In the genomic region with DNA sequence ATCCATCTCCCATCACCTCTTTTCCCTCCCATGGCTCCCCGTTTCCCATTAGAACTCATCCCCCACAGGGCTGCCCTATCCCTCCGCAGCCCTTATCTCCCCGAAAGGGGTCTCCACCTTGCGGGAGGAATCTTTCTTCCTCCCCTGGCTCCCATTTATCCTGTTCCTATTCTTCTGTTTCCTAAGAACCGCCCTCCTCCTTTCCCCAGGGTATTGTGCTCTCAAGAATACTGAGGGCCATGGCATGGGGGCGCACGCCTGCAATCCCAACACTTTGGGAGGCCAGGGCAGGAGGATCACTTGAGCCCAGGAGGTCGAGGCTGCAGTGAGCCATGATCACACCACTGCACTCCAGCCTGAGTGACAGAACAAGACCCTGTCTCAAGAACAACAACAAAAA, we compare ENCODE assay signal across 10 cellular contexts. TPM values are rescaled to one million over a fixed set of nuclear protein-coding genes. Genes with fewer than 3 reads are reported as not detected.
DNase-seq lines count a peak whose midpoint lies in the region; ATAC-seq, FAIRE-seq and TF ChIP-seq lines count a peak whose summit lies in the region.
"Had no signal": no experiment of that assay in that cellular context is flagged by ENCODE, and none has a peak within 500 bp of the region (broad histone marks: within the 10 kb centered on the region; RNA-seq: fewer than 3 reads in every experiment).

No MANE protein-coding gene starts in this region.

- DNase-seq in activated CD4-positive, alpha-beta T cell treated with anti-CD3 and anti-CD28 coated beads, Interleukin-2, amount 10 ng/mL, durations not matched to agents 24 days and 14 days: no peak
- DNase-seq in activated CD4-positive, alpha-beta T cell treated with anti-CD3 and anti-CD28 coated beads, Interleukin-2, amount 50 U/mL, for 48 hours: no peak
- DNase-seq in kidney (no peak), stomach (no peak), RWPE1 (ENCODE audit: low spot score) (no peak), NCI-H1048 (lab: John Stamatoyannopoulos, UW) (no peak), GOT3 (lab: John Stamatoyannopoulos, UW) (no peak)

- H3K9me3 ChIP-seq in kidney (ENCODE audit: control insufficient read depth in 1 of 2, low read length in 2 of 2) (no peaks in the 10 kb centered on the region), stomach (no peaks in the 10 kb centered on the region)
- H3K9me3 ChIP-seq: A549 had no signal

- TF ChIP-seq EP300 in stomach (IDR thresholded peaks at IDR 0.05): no peak

- H3K4me3 ChIP-seq in kidney (ENCODE audit: low read length in 2 of 2): peak overlapping the region; percentile 58 to 61
- H3K4me3 ChIP-seq in stomach: peak overlapping the region; percentile 41 to 53 (median 44)
- H3K4me3 ChIP-seq: A549 had no signal

- no peak for FAIRE-seq in kidney (lab: Jason Lieb, UNC)
- FAIRE-seq: A549 had no signal

- H3K4me1 ChIP-seq in kidney (ENCODE audit: control insufficient read depth in 1 of 2, insufficient read depth in 1 of 2, low read depth in 1 of 2, low read length in 2 of 2) (peaks cover 0 to 10% of the 10 kb centered on the region in 2 donors), stomach (peaks cover 0 to 27% (median 17%) of the 10 kb centered on the region in 4 donors)
- H3K4me1 ChIP-seq: A549 had no signal

- peaks cover 0 to 26% (median 0%) of the 10 kb centered on the region in 3 donors for H3K27me3 ChIP-seq in stomach

- H3K27me3 Mint-ChIP-seq in activated CD4-positive, alpha-beta T cell treated with anti-CD3 and anti-CD28 coated beads, Interleukin-2, amount 10 ng/mL, durations not matched to agents 24 days and 14 days: peaks cover 2% of the 10 kb centered on the region
- H3K27me3 Mint-ChIP-seq in activated T-helper 17 cell treated with anti-CD3 and anti-CD28 coated beads, Interleukin-2, amount 50 U/mL, for 72 hours: no peaks in the 10 kb centered on the region

- H3K27ac ChIP-seq in kidney (ENCODE audit: low read depth in 2 of 2, low read length in 2 of 2) (no peak overlapping the region), stomach (peak overlapping the region in 4 of 5 donors; percentile 6 to 47 (median 38)), RWPE1 (no peak overlapping the region)
- H3K27ac ChIP-seq: A549 had no signal

- H3K27ac Mint-ChIP-seq in activated CD4-positive, alpha-beta T cell treated with anti-CD3 and anti-CD28 coated beads, Interleukin-2, amount 10 ng/mL, durations not matched to agents 24 days and 14 days: peak overlapping the region; percentile 77
- H3K27ac Mint-ChIP-seq in activated T-helper 17 cell treated with anti-CD3 and anti-CD28 coated beads, Interleukin-2, amount 50 U/mL, for 72 hours: peak overlapping the region; percentile 94

- WGBS in stomach, 5 donors: 60 to 68% (median 64%) methylated on average over 8 of the region's 8 CpGs

- H3K36me3 ChIP-seq in kidney (ENCODE audit: control insufficient read depth in 1 of 2, insufficient read depth in 2 of 2, low read length in 2 of 2) (no peaks in the 10 kb centered on the region), stomach (no peaks in the 10 kb centered on the region)

- ATAC-seq in activated T-helper 17 cell treated with anti-CD3 and anti-CD28 coated beads, Interleukin-2, amount 50 U/mL, for 72 hours (replicated peaks): no peak

- H3K36me3 Mint-ChIP-seq in activated CD4-positive, alpha-beta T cell treated with anti-CD3 and anti-CD28 coated beads, Interleukin-2, amount 10 ng/mL, durations not matched to agents 24 days and 14 days (ENCODE audit: low read depth): peaks cover 1% of the 10 kb centered on the region
- H3K36me3 Mint-ChIP-seq in activated T-helper 17 cell treated with anti-CD3 and anti-CD28 coated beads, Interleukin-2, amount 50 U/mL, for 72 hours (ENCODE audit: low read depth): peaks cover 6% of the 10 kb centered on the region

- H3K9ac ChIP-seq in kidney (ENCODE audit: low read length in 2 of 2): peak overlapping the region in 1 of 2 donors; percentile 51

- H3K4me3 Mint-ChIP-seq in activated CD4-positive, alpha-beta T cell treated with anti-CD3 and anti-CD28 coated beads, Interleukin-2, amount 10 ng/mL, durations not matched to agents 24 days and 14 days: peak overlapping the region; percentile 81
- peak overlapping the region; percentile 92 for H3K4me3 Mint-ChIP-seq in activated T-helper 17 cell treated with anti-CD3 and anti-CD28 coated beads, Interleukin-2, amount 50 U/mL, for 72 hours

- TF ChIP-seq CTCF in kidney (IDR thresholded peaks at IDR 0.05; ENCODE audit: borderline replicate concordance, extremely low read depth, insufficient read depth): no peak
- no peak for TF ChIP-seq CTCF in stomach (IDR thresholded peaks at IDR 0.05)
- TF ChIP-seq CTCF in RWPE1 (conservative IDR thresholded peaks at IDR 0.05; ENCODE audit: low read depth): no peak

- CTCF ChIA-PET in RWPE1 (lab: Yijun Ruan, JAX): interaction anchor here (0.6 kb wide), 1 partner anchor 40 kb away, joined by 3 read pairs; a partner anchor contains a TSS

- H3K4me1 Mint-ChIP-seq in activated CD4-positive, alpha-beta T cell treated with anti-CD3 and anti-CD28 coated beads, Interleukin-2, amount 10 ng/mL, durations not matched to agents 24 days and 14 days: peaks cover 59% of the 10 kb centered on the region
- peaks cover 33% of the 10 kb centered on the region for H3K4me1 Mint-ChIP-seq in activated T-helper 17 cell treated with anti-CD3 and anti-CD28 coated beads, Interleukin-2, amount 50 U/mL, for 72 hours

- H3K9me3 Mint-ChIP-seq in activated CD4-positive, alpha-beta T cell treated with anti-CD3 and anti-CD28 coated beads, Interleukin-2, amount 10 ng/mL, durations not matched to agents 24 days and 14 days: no peaks in the 10 kb centered on the region
- H3K9me3 Mint-ChIP-seq in activated T-helper 17 cell treated with anti-CD3 and anti-CD28 coated beads, Interleukin-2, amount 50 U/mL, for 72 hours: no peaks in the 10 kb centered on the region

- intact Hi-C loops in activated CD4-positive, alpha-beta T cell treated with anti-CD3 and anti-CD28 coated beads, Interleukin-2, amount 10 ng/mL, durations not matched to agents 24 days and 14 days (cut with micrococcal nuclease): no loop called here
- intact Hi-C loops in kidney (cut with DNase I) (no loop called here), stomach (cut with DNase I; ENCODE audit: low total_unique reads) (no loop called here)

- POLR2A ChIA-PET in RWPE1 (lab: Yijun Ruan, JAX; ENCODE audit: low non-redundant PET): no interaction called here

- no peak for TF ChIP-seq POLR2A in stomach (IDR thresholded peaks at IDR 0.05)

RNA-seq across cellular contexts. Expression of a gene that starts 0.7 kb away (rescaled TPM):
- 8.1 and 9.0 TPM in 2 replicates for total RNA-seq in activated CD4-positive, alpha-beta T cell treated with anti-CD3 and anti-CD28 coated beads, Interleukin-2, amount 10 ng/mL, durations not matched to agents 24 days and 14 days
- 10 to 100 TPM in 1 of 2 donors, 1 to 10 TPM in 1; 7.5 to 43.2 TPM for total RNA-seq in activated T-helper 17 cell treated with anti-CD3 and anti-CD28 coated beads, Interleukin-2, amount 50 U/mL, for 72 hours
- total RNA-seq in kidney (7.1 TPM), stomach (10 to 100 TPM in 1 of 5 donors, 1 to 10 TPM in 1, not detected in 3; 3.1 to 18.7 TPM)
- polyA plus RNA-seq in kidney (ENCODE audit: insufficient read depth, low read depth, low replicate concordance) (2.3 TPM), stomach (1 to 10 TPM in 2 of 3 donors, under 1 TPM in 1; 0.61 to 2.8 (median 1.1) TPM)

RNA-seq across cellular contexts. Expression of a gene that starts 12.5 kb away (rescaled TPM):
- 48.7 and 52.9 TPM in 2 replicates for total RNA-seq in activated CD4-positive, alpha-beta T cell treated with anti-CD3 and anti-CD28 coated beads, Interleukin-2, amount 10 ng/mL, durations not matched to agents 24 days and 14 days
- total RNA-seq in activated T-helper 17 cell treated with anti-CD3 and anti-CD28 coated beads, Interleukin-2, amount 50 U/mL, for 72 hours: 10 to 100 TPM; 23.5 to 39.0 TPM
- total RNA-seq in kidney: 35.8 TPM
- 34.6 TPM for polyA plus RNA-seq in kidney (ENCODE audit: insufficient read depth, low read depth, low replicate concordance)
- total RNA-seq in stomach: 10 to 100 TPM; 11.9 to 56.8 (median 34.6) TPM
- 10 to 100 TPM; 25.7 to 33.9 (median 28.4) TPM for polyA plus RNA-seq in stomach

RNA-seq across cellular contexts. Expression of a gene that starts 33.2 kb away (rescaled TPM):
- 80.4 and 81.8 TPM in 2 replicates for total RNA-seq in activated CD4-positive, alpha-beta T cell treated with anti-CD3 and anti-CD28 coated beads, Interleukin-2, amount 10 ng/mL, durations not matched to agents 24 days and 14 days
- 100 to 1,000 TPM in 1 of 2 donors, 10 to 100 TPM in 1; 97.0 to 135 TPM for total RNA-seq in activated T-helper 17 cell treated with anti-CD3 and anti-CD28 coated beads, Interleukin-2, amount 50 U/mL, for 72 hours
- total RNA-seq in kidney: 3.1 TPM
- polyA plus RNA-seq in kidney (ENCODE audit: insufficient read depth, low read depth, low replicate concordance): 0.32 TPM
- 1 to 10 TPM in 2 of 5 donors, not detected in 3; 2.0 to 2.3 TPM for total RNA-seq in stomach
- polyA plus RNA-seq in stomach: 1 to 10 TPM in 1 of 3 donors, under 1 TPM in 2; 0.62 to 1.1 (median 0.95) TPM
- total RNA-seq: dermis microvascular lymphatic vessel endothelial cell had no signal
- polyA plus RNA-seq: A549 had no signal

RNA-seq across cellular contexts. Expression of a gene that starts 40.3 kb away (rescaled TPM):
- total RNA-seq in activated CD4-positive, alpha-beta T cell treated with anti-CD3 and anti-CD28 coated beads, Interleukin-2, amount 10 ng/mL, durations not matched to agents 24 days and 14 days: 5,949 and 6,301 TPM in 2 replicates
- over 10,000 TPM in 1 of 2 donors, 1,000 to 10,000 TPM in 1; 5,785 to 10,768 TPM for total RNA-seq in activated T-helper 17 cell treated with anti-CD3 and anti-CD28 coated beads, Interleukin-2, amount 50 U/mL, for 72 hours
- total RNA-seq in kidney: 36,256 TPM
- polyA plus RNA-seq in kidney (ENCODE audit: insufficient read depth, low read depth, low replicate concordance): not detected
- over 10,000 TPM in 4 of 5 donors, 1,000 to 10,000 TPM in 1; 1,379 to 137,340 (median 23,544) TPM for total RNA-seq in stomach
- polyA plus RNA-seq in stomach: 10 to 100 TPM in 1 of 3 donors, not detected in 2; 64.3 TPM

RNA-seq across cellular contexts. Expression of a gene that starts 40.5 kb away (rescaled TPM):
- total RNA-seq in activated CD4-positive, alpha-beta T cell treated with anti-CD3 and anti-CD28 coated beads, Interleukin-2, amount 10 ng/mL, durations not matched to agents 24 days and 14 days: 20.8 and 21.8 TPM in 2 replicates
- 10 to 100 TPM; 17.5 to 19.8 TPM for total RNA-seq in activated T-helper 17 cell treated with anti-CD3 and anti-CD28 coated beads, Interleukin-2, amount 50 U/mL, for 72 hours
- total RNA-seq in kidney (26.8 TPM), stomach (100 to 1,000 TPM in 1 of 5 donors, 10 to 100 TPM in 4; 15.6 to 104 (median 28.1) TPM)
- polyA plus RNA-seq in kidney (ENCODE audit: insufficient read depth, low read depth, low replicate concordance) (52.3 TPM), stomach (10 to 100 TPM; 58.8 to 86.4 (median 69.7) TPM)

Comparison
In these comparisons a context has a peak if more than half of its experiments do, and no peak if none do; other contexts are left out.
1. H3K27ac ChIP-seq: peak in stomach (4 of 5); none in kidney (0 of 2) and RWPE1 (single experiment).
2. RNA of a gene that starts 33.2 kb away (total RNA-seq): 97.0 to 135 TPM in activated T-helper 17 cell treated with anti-CD3 and anti-CD28 coated beads, Interleukin-2, amount 50 U/mL, for 72 hours and 80.4 to 81.8 TPM in activated CD4-positive, alpha-beta T cell treated with anti-CD3 and anti-CD28 coated beads, Interleukin-2, amount 10 ng/mL, durations not matched to agents 24 days and 14 days; 3.1 TPM in kidney (single experiment) and 2.0 to 2.3 TPM in stomach; every median in the first group is over 10 times any median in the second.